Comparison of ENCODE assay signal across 8 cellular contexts in the genomic region with DNA sequence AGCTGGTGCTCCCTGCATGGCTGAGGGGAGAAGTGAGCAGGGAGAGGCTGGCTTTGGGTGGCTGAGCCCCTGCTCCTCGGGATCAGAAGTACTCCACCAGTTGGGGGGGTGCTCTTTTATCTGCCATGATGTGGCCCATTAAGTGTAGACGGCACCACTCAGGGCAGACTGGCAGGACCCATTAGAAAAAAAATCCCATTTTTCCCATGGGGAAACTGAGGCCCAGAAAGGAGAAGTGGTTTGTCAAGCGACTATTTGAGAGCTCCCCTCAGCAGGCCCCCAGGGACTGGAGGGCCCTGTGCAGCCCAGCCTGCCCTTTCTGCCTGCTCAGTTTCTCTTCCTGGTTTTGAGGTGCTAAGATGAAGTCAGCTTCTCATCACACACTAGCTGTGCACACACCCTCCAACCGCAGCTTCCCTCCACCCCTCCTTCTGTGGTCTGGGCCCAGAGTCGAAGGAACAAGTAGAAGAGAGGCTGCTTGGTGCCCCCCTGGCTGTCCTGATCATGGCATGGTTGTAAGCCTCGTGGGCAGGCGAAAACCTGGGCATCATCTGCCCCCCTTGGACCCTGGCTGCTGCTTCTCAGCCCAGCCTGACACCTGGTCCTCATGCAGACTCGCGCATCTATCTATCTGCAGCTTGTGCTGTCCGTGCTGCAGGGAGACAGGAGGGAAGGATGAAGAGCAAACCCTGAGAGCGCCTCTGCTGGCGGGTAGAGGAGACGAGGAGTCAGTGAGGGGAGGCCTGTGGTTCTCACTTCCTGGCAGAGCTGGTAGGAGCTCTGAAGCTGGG. TPM values are rescaled to one million over a fixed set of nuclear protein-coding genes. Genes with fewer than 3 reads are reported as not detected.
DNase-seq lines count a peak whose midpoint lies in the region; ATAC-seq and TF ChIP-seq lines count a peak whose summit lies in the region.

No MANE protein-coding gene starts in this region.

- no peak for DNase-seq in BJ (ENCODE audit: low read depth)
- peak; percentile 84 for DNase-seq in Right ventricle myocardium superior
- DNase-seq in skeletal muscle cell (ENCODE audit: low read depth): peak; percentile 45
- no peak for DNase-seq in NCI-H1105 treated with DMSO at 0.1 percent for 48 hours (lab: John Stamatoyannopoulos, UW)

- H3K27me3 ChIP-seq in BJ (ENCODE audit: control insufficient read depth, insufficient read depth, low read length): no peaks in the 10 kb centered on the region

- CTCF ChIA-PET in BJ (lab: Yijun Ruan, JAX): interaction anchor here (0.8 to 3.3 kb wide), 21 partner anchors 8 to 415 kb away, joined by 3 to 29 read pairs (median 5); a partner anchor contains a TSS

- peaks cover 71% of the 10 kb centered on the region for H3K4me1 Mint-ChIP-seq in activated naive CD4-positive, alpha-beta T cell treated with anti-CD3 and anti-CD28 coated beads, Interleukin-2, amount 50 U/mL, for 24 hours

- H3K27ac Mint-ChIP-seq in activated naive CD4-positive, alpha-beta T cell treated with anti-CD3 and anti-CD28 coated beads, Interleukin-2, amount 50 U/mL, for 24 hours: peak overlapping the region; percentile 96

- H3K9me3 Mint-ChIP-seq in activated naive CD4-positive, alpha-beta T cell treated with anti-CD3 and anti-CD28 coated beads, Interleukin-2, amount 50 U/mL, for 24 hours: no peaks in the 10 kb centered on the region

- H3K36me3 Mint-ChIP-seq in activated naive CD4-positive, alpha-beta T cell treated with anti-CD3 and anti-CD28 coated beads, Interleukin-2, amount 50 U/mL, for 24 hours: peaks cover 28% of the 10 kb centered on the region

- ATAC-seq in GM19324 (IDR thresholded peaks at IDR 0.05; ENCODE audit: low FRiP score, unreplicated experiment) (peak; percentile 43), HG03439 (IDR thresholded peaks at IDR 0.05; ENCODE audit: unreplicated experiment) (peak; percentile 39), SK-N-SH treated with all-trans-retinoic acid at 6 μM for 48 hours (peak; percentile 72), Right ventricle myocardium superior (ENCODE audit: poor library complexity) (peak; percentile 32)

- H3K27me3 Mint-ChIP-seq in activated naive CD4-positive, alpha-beta T cell treated with anti-CD3 and anti-CD28 coated beads, Interleukin-2, amount 50 U/mL, for 24 hours: no peaks in the 10 kb centered on the region

- intact Hi-C loops in Right ventricle myocardium superior (cut with DNase I): no loop called here

- POLR2A ChIA-PET in BJ (lab: Charles Lee): no interaction called here

- H3K4me3 ChIP-seq in BJ (ENCODE audit: low read depth, low read length): no peak overlapping the region
- no peak overlapping the region for H3K4me3 ChIP-seq in skeletal muscle cell (ENCODE audit: low read depth, low read length)

- no peaks in the 10 kb centered on the region for H3K36me3 ChIP-seq in BJ (ENCODE audit: control insufficient read depth, insufficient read depth, low read length)

- H3K4me3 Mint-ChIP-seq in activated naive CD4-positive, alpha-beta T cell treated with anti-CD3 and anti-CD28 coated beads, Interleukin-2, amount 50 U/mL, for 24 hours: peak overlapping the region; percentile 91

- peak; percentile 71 for TF ChIP-seq CTCF in BJ (IDR thresholded peaks at IDR 0.05; ENCODE audit: insufficient read depth, low read depth, low read length)

TF ChIP-seq in SK-N-SH treated with all-trans-retinoic acid at 6 μM for 48 hours, 23 proteins besides CTCF, POLR2A, EP300 and RAD21:
- TF ChIP-seq BACH2 (CRISPR knock-in tag; IDR thresholded peaks at IDR 0.05; ENCODE audit: borderline replicate concordance): no peak
- TF ChIP-seq ARNTL (CRISPR knock-in tag; IDR thresholded peaks at IDR 0.05; ENCODE audit: borderline replicate concordance, low read depth): no peak
- TF ChIP-seq PPARA (CRISPR knock-in tag; IDR thresholded peaks at IDR 0.05; ENCODE audit: borderline replicate concordance): no peak

RNA-seq across cellular contexts. Expression of a gene that starts 5.6 kb away (rescaled TPM):
- 15.1 and 25.3 TPM in 2 replicates for polyA plus RNA-seq in BJ (2011; rRNA removed)
- 28.2 and 28.4 TPM in 2 replicates for polyA minus RNA-seq in BJ (2011; rRNA and poly(A)+ RNA removed)
- total RNA-seq in Right ventricle myocardium superior: 45.5 TPM

RNA-seq across cellular contexts. Expression of a gene that starts 25.2 kb away (rescaled TPM):
- not detected in 2 replicates for polyA plus RNA-seq in BJ (2011; rRNA removed)
- not detected in 2 replicates for polyA minus RNA-seq in BJ (2011; rRNA and poly(A)+ RNA removed)
- total RNA-seq in Right ventricle myocardium superior: 20.6 TPM

RNA-seq across cellular contexts. Expression of a gene that starts 38.8 kb away (rescaled TPM):
- polyA plus RNA-seq in BJ (2011; rRNA removed): not detected in 2 replicates
- polyA minus RNA-seq in BJ (2011; rRNA and poly(A)+ RNA removed): not detected in 2 replicates
- not detected for total RNA-seq in Right ventricle myocardium superior

RNA-seq across cellular contexts. Expression of a gene that starts 39.0 kb away (rescaled TPM):
- not detected in 2 replicates for polyA plus RNA-seq in BJ (2011; rRNA removed)
- polyA minus RNA-seq in BJ (2011; rRNA and poly(A)+ RNA removed): not detected in 2 replicates
- 3.6 TPM for total RNA-seq in Right ventricle myocardium superior

RNA-seq across cellular contexts. Expression of a gene that starts 55.5 kb away (rescaled TPM):
- 18.4 and 20.1 TPM in 2 replicates for polyA plus RNA-seq in BJ (2011; rRNA removed)
- 7.6 and 16.0 TPM in 2 replicates for polyA minus RNA-seq in BJ (2011; rRNA and poly(A)+ RNA removed)
- total RNA-seq in Right ventricle myocardium superior: 35.8 TPM

Comparison
In these comparisons a context has a peak if more than half of its experiments do, and no peak if none do; other contexts are left out.
1. DNase-seq: peak in Right ventricle myocardium superior (single experiment) and skeletal muscle cell (single experiment); none in BJ (single experiment) and NCI-H1105 treated with DMSO at 0.1 percent for 48 hours (single experiment).
2. Peak in every context shown above with its lines, with median percentiles within 50 percentile points of each other: ATAC-seq.